In genomic region chr3:123138819-123139517, GRCh38 we compare ENCODE assay signal across 24 cellular contexts.
DNase-seq lines count a peak whose midpoint lies in the region; ATAC-seq and TF ChIP-seq lines count a peak whose summit lies in the region.
"Had no signal": no experiment of that assay in that cellular context is flagged by ENCODE, and none has a peak within 500 bp of the region (broad histone marks: within the 10 kb centered on the region; RNA-seq: fewer than 3 reads in every experiment).

No MANE protein-coding gene starts in this region.

- TF ChIP-seq CTCF in endodermal cell (conservative IDR thresholded peaks at IDR 0.05), result no peak
- TF ChIP-seq CTCF in vagina (IDR thresholded peaks at IDR 0.05), result no peak
- TF ChIP-seq CTCF in GM10248 (IDR thresholded peaks at IDR 0.05; ENCODE audit: control extremely low read depth, extremely low read depth, low read depth, missing control alignments), result no peak

- peak; percentile 40 for DNase-seq in GM04503 (ENCODE audit: low read depth)
- no peak for DNase-seq in endodermal cell
- no peak for DNase-seq in vagina (ENCODE audit: extremely low spot score in 2 of 2)
- DNase-seq in activated CD4-positive, alpha-beta T cell treated with anti-CD3 and anti-CD28 coated beads for 1 hour, result no peak
- DNase-seq in GM10248 (ENCODE audit: extremely low spot score), result no peak
- DNase-seq: activated CD4-positive, alpha-beta T cell treated with anti-CD3 and anti-CD28 coated beads, Interleukin-2, amount 10 ng/mL, durations not matched to agents 7 days and 5 days; activated CD8-positive, alpha-beta memory T cell treated with anti-CD3 and anti-CD28 coated beads, Interleukin-2, amount 50 U/mL, for 4 hours; activated gamma-delta T cell; adrenal gland; Calu3; colonic mucosa; foreskin melanocyte; hypothalamus; KG1; lower lobe of right lung; NCI-H1694; NCI-H748 treated with DMSO at 0.1 percent for 48 hours; sigmoid colon; T-helper 1 cell had no signal

- H3K36me3 Mint-ChIP-seq in endodermal cell (ENCODE audit: low read depth), result peaks cover 53% of the 10 kb centered on the region

- intact Hi-C loops in vagina (cut with DNase I), result no loop called here

- H3K36me3 ChIP-seq in endodermal cell (ENCODE audit: control insufficient read depth, insufficient read depth, low read length), result peaks cover 75% of the 10 kb centered on the region
- peaks cover 84% of the 10 kb centered on the region for H3K36me3 ChIP-seq in mesodermal cell (ENCODE audit: control insufficient read depth, insufficient read depth, low read length)
- H3K36me3 ChIP-seq in vagina, result peaks cover 0 to 10% of the 10 kb centered on the region in 2 donors
- H3K36me3 ChIP-seq: colonic mucosa had no signal

- POLR2A ChIA-PET in GM10248 (lab: Yijun Ruan, JAX), result no interaction called here

- H3K27ac Mint-ChIP-seq in endodermal cell, result no peak overlapping the region
- H3K27ac Mint-ChIP-seq: activated CD4-positive, alpha-beta T cell treated with anti-CD3 and anti-CD28 coated beads, Interleukin-2, amount 10 ng/mL, durations not matched to agents 7 days and 5 days had no signal

- H3K9me3 ChIP-seq in endodermal cell (ENCODE audit: control insufficient read depth, low read length) (no peaks in the 10 kb centered on the region), mesodermal cell (ENCODE audit: control insufficient read depth, low read length) (no peaks in the 10 kb centered on the region), vagina (no peaks in the 10 kb centered on the region)
- H3K9me3 ChIP-seq: adrenal gland; BLaER1 treated with 17β-estradiol and CSF1 and Interleukin-3, amounts not matched to agents 10 nM and 100 nM; colonic mucosa; lower lobe of right lung; sigmoid colon had no signal

- peak overlapping the region; percentile 5 for H3K27ac ChIP-seq in endodermal cell (ENCODE audit: low read depth, low read length)
- H3K27ac ChIP-seq in mesodermal cell (ENCODE audit: low read depth, low read length, severe bottlenecking), result peak overlapping the region; percentile 23
- H3K27ac ChIP-seq in vagina, result peak overlapping the region; percentile 38
- H3K27ac ChIP-seq: adrenal gland; BLaER1 treated with 17β-estradiol and CSF1 and Interleukin-3, amounts not matched to agents 10 nM and 100 nM; colonic mucosa; lower lobe of right lung; sigmoid colon had no signal

- WGBS in endodermal cell (ENCODE audit: insufficient coverage in 1 of 2, insufficient read length in 1 of 2), 2 experiments, result 79 to 91% methylated on average over 4 to 8 of the region's 8 CpGs
- WGBS in mesodermal cell (ENCODE audit: insufficient coverage in 2 of 2), 2 experiments, result 82 to 86% methylated on average over 4 to 6 of the region's 8 CpGs

- no peak overlapping the region for H3K9ac ChIP-seq in endodermal cell (ENCODE audit: extremely low read depth, low read length, poor library complexity, severe bottlenecking)
- H3K9ac ChIP-seq: BLaER1 treated with 17β-estradiol and CSF1 and Interleukin-3, amounts not matched to agents 10 nM and 100 nM had no signal

- no peak for TF ChIP-seq POLR2A in vagina (IDR thresholded peaks at IDR 0.05)

- no peak overlapping the region for H3K4me3 Mint-ChIP-seq in endodermal cell
- H3K4me3 Mint-ChIP-seq: activated CD4-positive, alpha-beta T cell treated with anti-CD3 and anti-CD28 coated beads, Interleukin-2, amount 10 ng/mL, durations not matched to agents 7 days and 5 days had no signal

- CTCF ChIA-PET in GM10248 (lab: Yijun Ruan, JAX), result interaction anchor here (1.3 kb wide), 1 partner anchor 12 kb away, joined by 3 read pairs; no protein-coding TSS in a partner anchor

- no peaks in the 10 kb centered on the region for H3K9me3 Mint-ChIP-seq in endodermal cell
- H3K9me3 Mint-ChIP-seq: activated CD4-positive, alpha-beta T cell treated with anti-CD3 and anti-CD28 coated beads, Interleukin-2, amount 10 ng/mL, durations not matched to agents 7 days and 5 days had no signal

- ATAC-seq in GM21367 (IDR thresholded peaks at IDR 0.05; ENCODE audit: unreplicated experiment), result no peak
- ATAC-seq: GM12878, lower lobe of right lung, Right ventricle myocardium inferior had no signal

- no peaks in the 10 kb centered on the region for H3K27me3 Mint-ChIP-seq in endodermal cell (ENCODE audit: insufficient read depth)
- H3K27me3 Mint-ChIP-seq: activated CD4-positive, alpha-beta T cell treated with anti-CD3 and anti-CD28 coated beads, Interleukin-2, amount 10 ng/mL, durations not matched to agents 7 days and 5 days had no signal

- H3K4me1 ChIP-seq in endodermal cell (ENCODE audit: control insufficient read depth, insufficient read depth, low read length), result peaks cover 14% of the 10 kb centered on the region
- H3K4me1 ChIP-seq in mesodermal cell (ENCODE audit: control insufficient read depth, insufficient read depth, low read length, poor library complexity, severe bottlenecking), result no peaks in the 10 kb centered on the region
- H3K4me1 ChIP-seq in vagina, result peaks cover 13% of the 10 kb centered on the region
- H3K4me1 ChIP-seq: colonic mucosa, lower lobe of right lung, sigmoid colon had no signal

- peaks cover 32% of the 10 kb centered on the region for H3K4me1 Mint-ChIP-seq in endodermal cell
- H3K4me1 Mint-ChIP-seq: activated CD4-positive, alpha-beta T cell treated with anti-CD3 and anti-CD28 coated beads, Interleukin-2, amount 10 ng/mL, durations not matched to agents 7 days and 5 days had no signal

- H3K27me3 ChIP-seq in endodermal cell (ENCODE audit: control insufficient read depth, insufficient read depth, low read length, poor library complexity, severe bottlenecking) (no peaks in the 10 kb centered on the region), vagina (no peaks in the 10 kb centered on the region)
- H3K27me3 ChIP-seq: adrenal gland; BLaER1 treated with 17β-estradiol and CSF1 and Interleukin-3, amounts not matched to agents 10 nM and 100 nM; colonic mucosa; sigmoid colon had no signal

- H3K4me3 ChIP-seq in endodermal cell (ENCODE audit: low read length), result no peak overlapping the region
- no peak overlapping the region for H3K4me3 ChIP-seq in mesodermal cell (ENCODE audit: extremely low read depth, insufficient read depth, low read length, poor library complexity, severe bottlenecking)
- H3K4me3 ChIP-seq in vagina, result no peak overlapping the region
- H3K4me3 ChIP-seq: adrenal gland; BLaER1 treated with 17β-estradiol and CSF1 and Interleukin-3, amounts not matched to agents 10 nM and 100 nM; colonic mucosa; GM12878; lower lobe of right lung; sigmoid colon had no signal
